ENCODE assay signal across 12 cellular contexts in genomic region chr4:9962611-9963314, GRCh38.
"Had no signal": no experiment of that assay in that cellular context is flagged by ENCODE, and none has a peak within 500 bp of the region (broad histone marks: within the 10 kb centered on the region; RNA-seq: fewer than 3 reads in every experiment).

No MANE protein-coding gene starts in this region.

- DNase-seq: activated CD4-positive, alpha-beta T cell treated with anti-CD3 and anti-CD28 coated beads, Interleukin-2, amount 50 U/mL, for 48 hours; activated naive CD4-positive, alpha-beta T cell treated with anti-CD3 and anti-CD28 coated beads, Interleukin-2, amount 50 U/mL, for 16 hours; activated T-cell treated with anti-CD3 and anti-CD28 coated beads, Interleukin-2, amount 50 U/mL, for 48 hours; adrenal gland; central memory CD4-positive, alpha-beta T cell; effector CD8-positive, alpha-beta T cell; lower lobe of right lung; midbrain; stimulated activated CD4-positive, alpha-beta T cell treated with anti-CD3 and anti-CD28 coated beads, Interleukin-4, amount 100 ng/mL, for 24 hours; stimulated activated naive CD8-positive, alpha-beta T cell treated with anti-CD3 and anti-CD28 coated beads, Interleukin-15, amount 100 ng/mL, for 72 hours had no signal

- H3K9me3 ChIP-seq: adrenal gland, lower lobe of right lung had no signal

- ATAC-seq: lower lobe of right lung; stimulated activated naive CD8-positive, alpha-beta T cell treated with anti-CD3 and anti-CD28 coated beads, Interleukin-15, amount 100 ng/mL, for 72 hours had no signal

- H3K27ac ChIP-seq: adrenal gland, coronary artery, lower lobe of right lung, parathyroid adenoma had no signal

- H3K36me3 ChIP-seq: adrenal gland, lower lobe of right lung had no signal

- H3K4me3 ChIP-seq: adrenal gland, coronary artery, lower lobe of right lung had no signal

- H3K4me1 ChIP-seq: lower lobe of right lung, parathyroid adenoma had no signal

- H3K27me3 ChIP-seq: adrenal gland had no signal
